5 cellular contexts compared by ENCODE assay signal in the genomic region with DNA sequence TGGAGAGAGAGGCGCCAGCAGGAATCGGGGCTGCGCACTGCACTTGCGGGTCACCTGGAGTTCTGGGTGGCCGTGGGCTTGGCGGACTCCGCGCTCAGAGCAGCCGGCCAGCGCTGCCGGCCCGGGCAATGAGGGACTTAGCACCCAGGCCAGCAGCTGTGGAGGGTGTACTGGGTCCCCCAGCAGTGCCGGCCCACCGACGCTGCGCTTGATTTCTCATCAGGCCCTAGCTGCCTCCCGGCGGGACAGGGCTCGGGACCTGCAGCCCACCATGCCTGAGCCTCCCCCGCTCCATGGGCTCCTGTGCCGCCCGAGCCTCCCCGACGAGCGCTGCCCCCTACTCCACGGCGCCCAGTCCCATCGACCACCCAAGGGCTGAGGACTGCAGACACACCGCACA.
"Had no signal": no experiment of that assay in that cellular context is flagged by ENCODE, and none has a peak within 500 bp of the region (broad histone marks: within the 10 kb centered on the region; RNA-seq: fewer than 3 reads in every experiment).

No MANE protein-coding gene starts in this region.

- H3K4me3 ChIP-seq: K562 had no signal

- H3K27me3 Mint-ChIP-seq: IgD-negative memory B cell had no signal

- H3K4me3 Mint-ChIP-seq: IgD-negative memory B cell had no signal

- H3K27ac ChIP-seq: HL-60 had no signal

- DNase-seq: IMR-90, KBM-7 had no signal

- H3K27ac Mint-ChIP-seq: IgD-negative memory B cell had no signal

- H3K4me1 Mint-ChIP-seq: IgD-negative memory B cell had no signal

- H3K36me3 Mint-ChIP-seq: IgD-negative memory B cell had no signal
